21 cellular contexts compared by ENCODE assay signal in the genomic region with DNA sequence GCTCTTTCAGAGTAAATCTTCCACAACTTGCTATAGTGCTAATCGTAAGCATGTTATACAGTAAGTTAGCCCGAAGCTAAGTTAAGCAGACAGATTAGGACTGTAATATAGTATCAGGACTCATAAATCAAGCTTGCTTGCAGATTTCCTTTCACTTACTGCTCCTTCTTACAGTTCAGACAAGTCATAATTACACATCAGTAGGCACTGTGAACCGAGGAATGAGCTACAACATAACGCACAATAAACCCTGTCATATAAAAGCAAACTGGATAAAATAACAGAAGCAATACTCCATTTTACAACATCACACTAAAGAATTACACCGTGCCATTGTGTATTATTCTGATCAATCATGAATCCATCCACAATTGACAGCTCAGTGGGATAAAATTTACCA.
"Had no signal": no experiment of that assay in that cellular context is flagged by ENCODE, and none has a peak within 500 bp of the region (broad histone marks: within the 10 kb centered on the region; RNA-seq: fewer than 3 reads in every experiment).

No MANE protein-coding gene starts in this region.

- H3K27me3 ChIP-seq: brain microvascular endothelial cell, gastrocnemius medialis, right atrium auricular region, suprapubic skin, transverse colon, uterus had no signal

- FAIRE-seq: kidney had no signal

- H3K4me1 ChIP-seq: gastrocnemius medialis, left ventricle myocardium inferior, prostate gland, right atrium auricular region, suprapubic skin, transverse colon, uterus had no signal

- DNase-seq: activated CD4-positive, alpha-beta memory T cell treated with anti-CD3 and anti-CD28 coated beads for 36 hours; activated CD4-positive, alpha-beta T cell treated with anti-CD3 and anti-CD28 coated beads for 4 hours; activated naive CD4-positive, alpha-beta T cell treated with Interleukin-2 at 50 U/mL for 16 hours; activated T-cell treated with anti-CD3 and anti-CD28 coated beads, Interleukin-2, amount 50 U/mL, for 1 hour; anterior cingulate cortex; brain microvascular endothelial cell; central memory CD4-positive, alpha-beta T cell; dorsolateral prefrontal cortex; gastrocnemius medialis; head of caudate nucleus; kidney; left ventricle myocardium inferior; nephron progenitor cell; occipital lobe; transverse colon; uterus had no signal

- H3K36me3 ChIP-seq: brain microvascular endothelial cell, gastrocnemius medialis, left ventricle myocardium inferior, prostate gland, right atrium auricular region, suprapubic skin, transverse colon, uterus had no signal

- H3K27ac ChIP-seq: brain microvascular endothelial cell, dorsolateral prefrontal cortex, epithelial cell of prostate, gastrocnemius medialis, left ventricle myocardium inferior, prostate gland, right atrium auricular region, suprapubic skin, transverse colon, uterus had no signal

- H3K9me3 ChIP-seq: gastrocnemius medialis, left ventricle myocardium inferior, prostate gland, right atrium auricular region, suprapubic skin, transverse colon, uterus had no signal

- ATAC-seq: activated T-helper 17 cell treated with anti-CD3 and anti-CD28 coated beads, Interleukin-2, amount 50 U/mL, for 72 hours; gastrocnemius medialis had no signal

- H3K4me3 ChIP-seq: gastrocnemius medialis, left ventricle myocardium inferior, prostate gland, right atrium auricular region, suprapubic skin, transverse colon, uterus had no signal
